11 cellular contexts compared by ENCODE assay signal in genomic region chr18:58402247-58402646, GRCh38.
DNase-seq lines count a peak whose midpoint lies in the region; ATAC-seq and TF ChIP-seq lines count a peak whose summit lies in the region.
"Had no signal": no experiment of that assay in that cellular context is flagged by ENCODE, and none has a peak within 500 bp of the region (broad histone marks: within the 10 kb centered on the region; RNA-seq: fewer than 3 reads in every experiment).

No MANE protein-coding gene starts in this region.

- no peak overlapping the region for H3K4me3 Mint-ChIP-seq in activated CD4-positive, alpha-beta T cell treated with anti-CD3 and anti-CD28 coated beads, Interleukin-2, amount 10 ng/mL, durations not matched to agents 7 days and 5 days
- H3K4me3 Mint-ChIP-seq in activated T-cell treated with anti-CD3 and anti-CD28 coated beads, Interleukin-2, amount 50 U/mL, for 72 hours = no peak overlapping the region

- WGBS in hepatocyte (ENCODE audit: low lambda C conversion rate, missing lambda C conversion rate) = 46% methylated on average over 9 of the region's 9 CpGs
- WGBS in upper lobe of left lung, 2 donors = 50 to 51% methylated on average over 9 of the region's 9 CpGs

- peaks cover 28% of the 10 kb centered on the region for H3K4me1 Mint-ChIP-seq in activated CD4-positive, alpha-beta T cell treated with anti-CD3 and anti-CD28 coated beads, Interleukin-2, amount 10 ng/mL, durations not matched to agents 7 days and 5 days
- peaks cover 29% of the 10 kb centered on the region for H3K4me1 Mint-ChIP-seq in activated T-cell treated with anti-CD3 and anti-CD28 coated beads, Interleukin-2, amount 50 U/mL, for 72 hours (ENCODE audit: low read depth)

- no peaks in the 10 kb centered on the region for H3K79me2 ChIP-seq in hepatocyte

- peak overlapping the region; percentile 14 for H3K4me2 ChIP-seq in hepatocyte
- H3K4me2 ChIP-seq: KMS-11 had no signal

- DNase-seq in activated CD4-positive, alpha-beta T cell treated with anti-CD3 and anti-CD28 coated beads, Interleukin-2, amount 10 ng/mL, durations not matched to agents 7 days and 5 days = no peak
- DNase-seq in activated CD4-positive, alpha-beta T cell treated with anti-CD3 and anti-CD28 coated beads, Interleukin-2, amount 50 U/mL, for 4 hours = no peak
- DNase-seq in T1000 (lab: John Stamatoyannopoulos, UW) (peak; percentile 14), hepatocyte (ENCODE audit: low spot score) (peak; percentile 81), upper lobe of left lung (no peak), NCI-H2196 (lab: John Stamatoyannopoulos, UW; ENCODE audit: unreplicated experiment) (no peak)
- no peak for DNase-seq in activated T-cell treated with anti-CD3 and anti-CD28 coated beads, Interleukin-2, amount 50 U/mL, for 72 hours
- DNase-seq in activated CD4-positive, CD25-positive, alpha-beta regulatory T cell treated with anti-CD3 and anti-CD28 coated beads, Interleukin-2, amount 50 U/mL, for 72 hours = no peak
- DNase-seq: ACHN; activated naive CD4-positive, alpha-beta T cell had no signal

- TF ChIP-seq CTCF in hepatocyte (IDR thresholded peaks at IDR 0.05; ENCODE audit: poor library complexity) (no peak), upper lobe of left lung (IDR thresholded peaks at IDR 0.05) (peak in 2 of 6 experiments; percentile 19 to 24)

- H3K4me1 ChIP-seq in hepatocyte (ENCODE audit: insufficient read depth) (peaks cover 19% of the 10 kb centered on the region), upper lobe of left lung (peaks cover 0 to 14% (median 14%) of the 10 kb centered on the region in 4 donors)

- H3K27ac ChIP-seq in hepatocyte (peak overlapping the region; percentile 67), upper lobe of left lung (no peak overlapping the region)
- H3K27ac ChIP-seq: KMS-11 had no signal

- no peak overlapping the region for H2AFZ ChIP-seq in hepatocyte

- H3K9me2 ChIP-seq in hepatocyte (replicated peaks; ENCODE audit: insufficient read depth) = no peaks in the 10 kb centered on the region

- no peak for TF ChIP-seq EP300 in upper lobe of left lung (IDR thresholded peaks at IDR 0.05)

- TF ChIP-seq POLR2A in upper lobe of left lung (IDR thresholded peaks at IDR 0.05) = no peak

- H3K36me3 ChIP-seq in hepatocyte (replicated peaks; ENCODE audit: insufficient read depth, low read depth) (no peaks in the 10 kb centered on the region), upper lobe of left lung (peaks cover 0 to 20% (median 5%) of the 10 kb centered on the region in 4 donors)

- H3K27ac Mint-ChIP-seq in activated CD4-positive, alpha-beta T cell treated with anti-CD3 and anti-CD28 coated beads, Interleukin-2, amount 10 ng/mL, durations not matched to agents 7 days and 5 days = peak overlapping the region; percentile 54
- no peak overlapping the region for H3K27ac Mint-ChIP-seq in activated T-cell treated with anti-CD3 and anti-CD28 coated beads, Interleukin-2, amount 50 U/mL, for 72 hours

- H4K20me1 ChIP-seq in hepatocyte (ENCODE audit: insufficient read depth, poor library complexity, severe bottlenecking) = no peaks in the 10 kb centered on the region

- H3K4me3 ChIP-seq in hepatocyte = no peak overlapping the region
- no peak overlapping the region for H3K4me3 ChIP-seq in upper lobe of left lung

- H3K9me3 Mint-ChIP-seq in activated CD4-positive, alpha-beta T cell treated with anti-CD3 and anti-CD28 coated beads, Interleukin-2, amount 10 ng/mL, durations not matched to agents 7 days and 5 days = no peaks in the 10 kb centered on the region
- H3K9me3 Mint-ChIP-seq in activated T-cell treated with anti-CD3 and anti-CD28 coated beads, Interleukin-2, amount 50 U/mL, for 72 hours = no peaks in the 10 kb centered on the region

- no peaks in the 10 kb centered on the region for H3K27me3 ChIP-seq in hepatocyte
- no peaks in the 10 kb centered on the region for H3K27me3 ChIP-seq in upper lobe of left lung

- CTCF ChIA-PET in activated CD4-positive, alpha-beta T cell treated with anti-CD3 and anti-CD28 coated beads, Interleukin-2, amount 10 ng/mL, durations not matched to agents 7 days and 5 days (lab: Charles Lee) = interaction anchor here (0.6 to 1.4 kb wide), 2 partner anchors 47 to 361 kb away, joined by 3 read pairs; no protein-coding TSS in a partner anchor

- H3K36me3 Mint-ChIP-seq in activated CD4-positive, alpha-beta T cell treated with anti-CD3 and anti-CD28 coated beads, Interleukin-2, amount 10 ng/mL, durations not matched to agents 7 days and 5 days (ENCODE audit: low read depth) = no peaks in the 10 kb centered on the region
- no peaks in the 10 kb centered on the region for H3K36me3 Mint-ChIP-seq in activated T-cell treated with anti-CD3 and anti-CD28 coated beads, Interleukin-2, amount 50 U/mL, for 72 hours (ENCODE audit: insufficient read depth in 2 of 2)

- POLR2A ChIA-PET in activated CD4-positive, alpha-beta T cell treated with anti-CD3 and anti-CD28 coated beads, Interleukin-2, amount 10 ng/mL, durations not matched to agents 7 days and 5 days (lab: Charles Lee) = no interaction called here

- ATAC-seq in upper lobe of left lung (ENCODE audit: low FRiP score in 2 of 2) = peak; percentile 35
- ATAC-seq in activated T-cell treated with anti-CD3 and anti-CD28 coated beads, Interleukin-2, amount 50 U/mL, for 72 hours (replicated peaks in 1 of 2) = no peak

- H3K9me3 ChIP-seq in hepatocyte (ENCODE audit: low read depth) = no peaks in the 10 kb centered on the region
- H3K9me3 ChIP-seq in upper lobe of left lung = no peaks in the 10 kb centered on the region

- H3K27me3 Mint-ChIP-seq in activated CD4-positive, alpha-beta T cell treated with anti-CD3 and anti-CD28 coated beads, Interleukin-2, amount 10 ng/mL, durations not matched to agents 7 days and 5 days = no peaks in the 10 kb centered on the region
- H3K27me3 Mint-ChIP-seq in activated T-cell treated with anti-CD3 and anti-CD28 coated beads, Interleukin-2, amount 50 U/mL, for 72 hours (ENCODE audit: low read depth) = no peaks in the 10 kb centered on the region

Comparison
In these comparisons a context has a peak if more than half of its experiments do, and no peak if none do; other contexts are left out.
1. DNase-seq: peak in T1000 (single experiment) and hepatocyte (single experiment); none in activated CD4-positive, alpha-beta T cell treated with anti-CD3 and anti-CD28 coated beads, Interleukin-2, amount 10 ng/mL, durations not matched to agents 7 days and 5 days (single experiment), activated CD4-positive, alpha-beta T cell treated with anti-CD3 and anti-CD28 coated beads, Interleukin-2, amount 50 U/mL, for 4 hours (0 of 2), upper lobe of left lung (0 of 2), activated T-cell treated with anti-CD3 and anti-CD28 coated beads, Interleukin-2, amount 50 U/mL, for 72 hours (0 of 2), activated CD4-positive, CD25-positive, alpha-beta regulatory T cell treated with anti-CD3 and anti-CD28 coated beads, Interleukin-2, amount 50 U/mL, for 72 hours (single experiment) and NCI-H2196 (single experiment).
2. ATAC-seq: peak in upper lobe of left lung (2 of 2); none in activated T-cell treated with anti-CD3 and anti-CD28 coated beads, Interleukin-2, amount 50 U/mL, for 72 hours (0 of 2).